In genomic region chr5:154642499-154643245, GRCh38 we compare ENCODE assay signal across 9 cellular contexts.
A peak's percentile ranks its signal among the peaks of the same experiment; 100 is the strongest.
DNase-seq lines count a peak whose midpoint lies in the region; ATAC-seq, FAIRE-seq and TF ChIP-seq lines count a peak whose summit lies in the region.
"Had no signal": no experiment of that assay in that cellular context is flagged by ENCODE, and none has a peak within 500 bp of the region (broad histone marks: within the 10 kb centered on the region; RNA-seq: fewer than 3 reads in every experiment).

No MANE protein-coding gene starts in this region.

- H3K4me3 ChIP-seq in DOHH2 (ENCODE audit: low read length) (no peak overlapping the region), GM12878 (no peak overlapping the region)

- SMC1A ChIA-PET in GM12878 (lab: Charles Lee; ENCODE audit: uncharacterized antibody, unreplicated experiment): interaction anchor here (1.3 kb wide), 1 partner anchor 220 kb away, joined by 3 read pairs; no protein-coding TSS in a partner anchor

- ATAC-seq in GM12878 (peak; percentile 67), HG03571 (IDR thresholded peaks at IDR 0.05; ENCODE audit: unreplicated experiment) (no peak)
- ATAC-seq: naive thymus-derived CD4-positive, alpha-beta T cell had no signal

- in situ Hi-C loops in GM12878 (cut with MboI): no loop called here

- TF ChIP-seq RAD21 in GM12878 (IDR thresholded peaks at IDR 0.05; ENCODE audit: insufficient read depth, low read depth, low read length): peak; percentile 45

- no peaks in the 10 kb centered on the region for H3K36me3 Mint-ChIP-seq in activated T-helper 1 cell treated with anti-CD3 and anti-CD28 coated beads, Interleukin-12 subunit alpha, Interleukin-12 subunit beta, Interleukin-2, Interleukin-4 antibody, amounts not matched to agents 30 ng/mL and 10 ng/mL and 1 ng/mL, durations not matched to agents 14 hours and 24 hours and 36 hours (ENCODE audit: low read depth)

- no peak for FAIRE-seq in GM12878 (lab: Jason Lieb, UNC)

- no peak overlapping the region for H3K4me3 Mint-ChIP-seq in activated T-helper 1 cell treated with anti-CD3 and anti-CD28 coated beads, Interleukin-12 subunit alpha, Interleukin-12 subunit beta, Interleukin-2, Interleukin-4 antibody, amounts not matched to agents 30 ng/mL and 10 ng/mL and 1 ng/mL, durations not matched to agents 14 hours and 24 hours and 36 hours
- H3K4me3 Mint-ChIP-seq: naive thymus-derived CD4-positive, alpha-beta T cell had no signal

- POLR2A ChIA-PET in GM12878 (lab: Charles Lee): no interaction called here

- TF ChIP-seq EP300 in GM12878 (IDR thresholded peaks at IDR 0.05; ENCODE audit: borderline replicate concordance in 1 of 2, control insufficient read depth in 1 of 2, low read depth in 2 of 2, low read length in 2 of 2): no peak

- CTCF ChIA-PET in GM12878 (lab: Yijun Ruan, JAX): interaction anchor here (0.9 to 1.5 kb wide), 3 partner anchors 11 to 363 kb away, joined by 3 to 4 read pairs (median 3); partner anchors contain the start of gene FAXDC2

- H2AFZ ChIP-seq in GM12878 (ENCODE audit: control insufficient read depth, low read depth, low read length): no peak overlapping the region

- 32% methylated on average over 12 of the region's 12 CpGs for WGBS in GM12878 (ENCODE audit: insufficient coverage, insufficient replicate concordance, low lambda C conversion rate, missing lambda C conversion rate)

- TF ChIP-seq CTCF in DOHH2 (IDR thresholded peaks at IDR 0.05; ENCODE audit: low read depth, low read length, poor library complexity, severe bottlenecking) (peak; percentile 42), GM12878 (IDR thresholded peaks at IDR 0.05 in 2 of 3, conservative IDR thresholded peaks at IDR 0.05 in 1 of 3; ENCODE audit: control insufficient read depth in 2 of 3, extremely low read depth in 1 of 3, insufficient read depth in 1 of 3, low read depth in 3 of 3, low read length in 3 of 3) (peak; percentile 47 to 61 (median 56))

- peaks cover 10% of the 10 kb centered on the region for H3K9me3 Mint-ChIP-seq in activated T-helper 1 cell treated with anti-CD3 and anti-CD28 coated beads, Interleukin-12 subunit alpha, Interleukin-12 subunit beta, Interleukin-2, Interleukin-4 antibody, amounts not matched to agents 30 ng/mL and 10 ng/mL and 1 ng/mL, durations not matched to agents 14 hours and 24 hours and 36 hours

- no peak overlapping the region for H3K27ac ChIP-seq in DOHH2 (ENCODE audit: low read depth, low read length)
- H3K27ac ChIP-seq in GM12878 (ENCODE audit: control insufficient read depth, insufficient read depth): no peak overlapping the region

- RAD21 ChIA-PET in GM12878 (lab: Charles Lee; ENCODE audit: unreplicated experiment): no interaction called here

- intact Hi-C loops in GM12878 (cut with micrococcal nuclease; ENCODE audit: unreplicated experiment): no loop called here
- intact Hi-C loops in activated T-helper 1 cell treated with anti-CD3 and anti-CD28 coated beads, Interleukin-12 subunit alpha, Interleukin-12 subunit beta, Interleukin-2, Interleukin-4 antibody, amounts not matched to agents 30 ng/mL and 10 ng/mL and 1 ng/mL, durations not matched to agents 14 hours and 24 hours and 36 hours (cut with micrococcal nuclease): no loop called here

- no peak for TF ChIP-seq POLR2A in GM12878 (IDR thresholded peaks at IDR 0.05; ENCODE audit: low read depth, low read length)

- no peaks in the 10 kb centered on the region for H3K9me2 ChIP-seq in DOHH2 (replicated peaks; ENCODE audit: control insufficient read depth, low read length)

- H3K27ac Mint-ChIP-seq in activated T-helper 1 cell treated with anti-CD3 and anti-CD28 coated beads, Interleukin-12 subunit alpha, Interleukin-12 subunit beta, Interleukin-2, Interleukin-4 antibody, amounts not matched to agents 30 ng/mL and 10 ng/mL and 1 ng/mL, durations not matched to agents 14 hours and 24 hours and 36 hours: no peak overlapping the region
- H3K27ac Mint-ChIP-seq: naive thymus-derived CD4-positive, alpha-beta T cell had no signal

- peaks cover 31% of the 10 kb centered on the region for H3K27me3 Mint-ChIP-seq in activated T-helper 1 cell treated with anti-CD3 and anti-CD28 coated beads, Interleukin-12 subunit alpha, Interleukin-12 subunit beta, Interleukin-2, Interleukin-4 antibody, amounts not matched to agents 30 ng/mL and 10 ng/mL and 1 ng/mL, durations not matched to agents 14 hours and 24 hours and 36 hours (ENCODE audit: insufficient read depth)

- H3K9ac ChIP-seq in GM12878 (ENCODE audit: control insufficient read depth, insufficient read depth, low read length): no peak overlapping the region

- H3K4me1 Mint-ChIP-seq in activated T-helper 1 cell treated with anti-CD3 and anti-CD28 coated beads, Interleukin-12 subunit alpha, Interleukin-12 subunit beta, Interleukin-2, Interleukin-4 antibody, amounts not matched to agents 30 ng/mL and 10 ng/mL and 1 ng/mL, durations not matched to agents 14 hours and 24 hours and 36 hours (ENCODE audit: low read depth): peaks cover 12% of the 10 kb centered on the region

- H3K9me3 ChIP-seq in DOHH2 (ENCODE audit: control insufficient read depth, insufficient read depth, low read length) (no peaks in the 10 kb centered on the region), GM12878 (replicated peaks; ENCODE audit: control insufficient read depth, insufficient read depth, low read length) (no peaks in the 10 kb centered on the region)

- no peak overlapping the region for H3K4me2 ChIP-seq in DOHH2 (ENCODE audit: low read length)
- H3K4me2 ChIP-seq in GM12878 (ENCODE audit: control insufficient read depth, insufficient read depth): no peak overlapping the region

- H3K4me1 ChIP-seq in DOHH2 (ENCODE audit: control insufficient read depth, low read length) (peaks cover 12% of the 10 kb centered on the region), GM12878 (ENCODE audit: control insufficient read depth, insufficient read depth, low read length) (peaks cover 4% of the 10 kb centered on the region)

- H3F3A ChIP-seq in DOHH2 (ENCODE audit: control insufficient read depth, insufficient read depth): no peaks in the 10 kb centered on the region

- no TSS peak for BruUV-seq in GM12878 (replicated peaks; lab: Mats Ljungman, UMichigan)

- DNase-seq in LHCN-M2 (ENCODE audit: low read depth): peak; percentile 30
- no peak for DNase-seq in GM12878 (ENCODE audit: low read depth, low spot score)
- peak; percentile 38 to 47 for DNase-seq in lung microvascular endothelial cell (ENCODE audit: low read depth in 2 of 2)
- DNase-seq in activated T-helper 1 cell treated with anti-CD3 and anti-CD28 coated beads, Interleukin-12 subunit alpha, Interleukin-12 subunit beta, Interleukin-2, Interleukin-4 antibody, amounts not matched to agents 30 ng/mL and 10 ng/mL and 1 ng/mL, durations not matched to agents 14 hours and 24 hours and 36 hours (ENCODE audit: low spot score): no peak
- no peak for DNase-seq in putamen (ENCODE audit: low spot score)
- DNase-seq in HPDE6-E6E7 (ENCODE audit: extremely low spot score): no peak
- DNase-seq: naive thymus-derived CD4-positive, alpha-beta T cell had no signal

- H3K36me3 ChIP-seq in DOHH2 (ENCODE audit: control insufficient read depth, low read length) (no peaks in the 10 kb centered on the region), GM12878 (ENCODE audit: control insufficient read depth in 2 of 2, insufficient read depth in 2 of 2, low read length in 1 of 2) (no peaks in the 10 kb centered on the region)

- H3K27me3 ChIP-seq in DOHH2 (ENCODE audit: control insufficient read depth, low read length) (peaks cover 18% of the 10 kb centered on the region), GM12878 (replicated peaks in 1 of 2; ENCODE audit: control insufficient read depth in 2 of 2, insufficient read depth in 2 of 2, low read length in 1 of 2) (peaks cover 0 to 3% of the 10 kb centered on the region in 2 experiments; a peak in 2 of 4 replicates)

- H3K79me2 ChIP-seq in DOHH2 (ENCODE audit: control insufficient read depth, low read length) (no peaks in the 10 kb centered on the region), GM12878 (ENCODE audit: control insufficient read depth, insufficient read depth, low read length) (no peaks in the 10 kb centered on the region)

- H4K20me1 ChIP-seq in DOHH2 (ENCODE audit: control insufficient read depth, insufficient read depth, low read depth, low read length): no peaks in the 10 kb centered on the region
- H4K20me1 ChIP-seq in GM12878 (ENCODE audit: control insufficient read depth, insufficient read depth): no peaks in the 10 kb centered on the region

TF ChIP-seq in GM12878, 131 proteins besides CTCF, POLR2A, EP300 and RAD21:
- TF ChIP-seq CREM (IDR thresholded peaks at IDR 0.05; ENCODE audit: low read depth) (no peak), RBBP5 (conservative IDR thresholded peaks at IDR 0.05) (no peak), STAT1 (conservative IDR thresholded peaks at IDR 0.05) (no peak), RELA (IDR thresholded peaks at IDR 0.05; ENCODE audit: borderline replicate concordance, partially characterized antibody) (no peak), NRF1 (conservative IDR thresholded peaks at IDR 0.05; ENCODE audit: low read depth, low read length) (no peak), BACH1 (IDR thresholded peaks at IDR 0.05; ENCODE audit: borderline replicate concordance) (no peak), SIN3A (IDR thresholded peaks at IDR 0.05; ENCODE audit: low read depth, low read length) (no peak), CEBPB (IDR thresholded peaks at IDR 0.05; ENCODE audit: borderline replicate concordance in 1 of 2, low read depth in 2 of 2, low read length in 2 of 2) (no peak), EZH2 (IDR thresholded peaks at IDR 0.05; ENCODE audit: borderline replicate concordance, control insufficient read depth, low read depth, low read length) (no peak), HDAC2 (IDR thresholded peaks at IDR 0.05) (no peak)

Comparison
In these comparisons a context has a peak if more than half of its experiments do, and no peak if none do; other contexts are left out.
1. DNase-seq: peak in LHCN-M2 (single experiment) and lung microvascular endothelial cell (2 of 2); none in GM12878 (single experiment), activated T-helper 1 cell treated with anti-CD3 and anti-CD28 coated beads, Interleukin-12 subunit alpha, Interleukin-12 subunit beta, Interleukin-2, Interleukin-4 antibody, amounts not matched to agents 30 ng/mL and 10 ng/mL and 1 ng/mL, durations not matched to agents 14 hours and 24 hours and 36 hours (single experiment), putamen (single experiment) and HPDE6-E6E7 (single experiment).